ENCODE assay signal across 26 cellular contexts in the genomic region with DNA sequence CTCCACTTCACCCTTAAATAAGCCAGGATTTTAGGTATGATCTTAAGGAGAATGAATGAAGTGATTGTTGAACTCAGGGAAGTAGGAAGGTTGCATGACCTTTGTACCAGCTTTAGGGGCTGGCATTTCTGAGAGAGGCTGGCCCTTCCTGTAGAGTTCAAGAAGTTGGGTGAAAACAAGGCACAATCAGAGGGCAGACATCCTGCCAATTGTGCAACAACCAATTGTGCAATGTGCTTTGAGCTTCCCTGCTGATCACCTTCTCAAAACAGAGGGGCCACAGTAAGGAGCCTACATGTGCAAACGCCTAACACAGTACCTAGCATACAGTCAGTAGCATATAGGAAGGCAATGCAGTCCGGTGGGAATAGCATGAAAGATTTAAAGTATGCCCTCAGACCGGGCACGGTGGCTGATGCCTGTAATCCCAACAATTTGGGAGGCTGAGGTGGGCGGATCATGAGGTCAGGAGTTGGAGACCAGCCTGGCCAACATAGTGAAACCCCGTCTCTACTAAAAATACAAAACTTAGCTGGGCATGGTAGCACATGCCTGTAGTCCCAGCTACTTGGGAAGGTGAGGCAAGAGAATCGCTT. TPM values are rescaled to one million over a fixed set of nuclear protein-coding genes. Genes with fewer than 3 reads are reported as not detected.
DNase-seq lines count a peak whose midpoint lies in the region; ATAC-seq, FAIRE-seq and TF ChIP-seq lines count a peak whose summit lies in the region.
"Had no signal": no experiment of that assay in that cellular context is flagged by ENCODE, and none has a peak within 500 bp of the region (broad histone marks: within the 10 kb centered on the region; RNA-seq: fewer than 3 reads in every experiment).

No MANE protein-coding gene starts in this region.

- H3K27me3 ChIP-seq in mammary epithelial cell (ENCODE audit: insufficient read depth, low read length) (peaks cover 3% of the 10 kb centered on the region), keratinocyte (ENCODE audit: control insufficient read depth, extremely low read depth, insufficient read depth, low read length) (peaks cover 8% of the 10 kb centered on the region), smooth muscle cell (ENCODE audit: low read depth) (peaks cover 32% of the 10 kb centered on the region)
- H3K27me3 ChIP-seq: upper lobe of left lung had no signal

- DNase-seq in MCF 10A (ENCODE audit: unreplicated experiment) (peak; percentile 92), mammary epithelial cell (no peak), SK-MEL-5 (ENCODE audit: low read depth, low spot score) (peak; percentile 98), keratinocyte (ENCODE audit: low read depth, low spot score) (no peak), smooth muscle cell (lab: John Stamatoyannopoulos, UW; ENCODE audit: unreplicated experiment) (no peak), OCI-M2 (lab: John Stamatoyannopoulos, UW; ENCODE audit: unreplicated experiment) (no peak)
- no peak for DNase-seq in activated CD4-positive, alpha-beta T cell treated with anti-CD3 and anti-CD28 coated beads for 1 hour
- DNase-seq: activated CD4-positive, alpha-beta T cell treated with anti-CD3 and anti-CD28 coated beads, Interleukin-2, amount 10 ng/mL, durations not matched to agents 7 days and 5 days; activated naive CD4-positive, alpha-beta T cell treated with anti-CD3 and anti-CD28 coated beads, Interleukin-2, amount 10 ng/mL, durations not matched to agents 7 days and 5 days; activated T-cell treated with anti-CD3 and anti-CD28 coated beads for 4 hours; DMS79; HCEC 1CT; MG63; NCI-H1930; NCI-H446; psoas muscle; stimulated activated CD4-positive, alpha-beta T cell treated with anti-CD3 and anti-CD28 coated beads, Interleukin-15, amount 100 ng/mL, for 24 hours; stimulated activated naive CD8-positive, alpha-beta T cell treated with anti-CD3 and anti-CD28 coated beads, Interleukin-15, Interleukin-2, amounts not matched to agents 100 U/mL and 50 U/mL, for 24 hours had no signal

- H3K4me1 ChIP-seq in mammary epithelial cell (ENCODE audit: insufficient read depth, low read length) = peaks cover 27% of the 10 kb centered on the region
- H3K4me1 ChIP-seq in keratinocyte (ENCODE audit: control insufficient read depth, extremely low read depth, insufficient read depth, low read length) = peaks cover 29% of the 10 kb centered on the region
- peaks cover 13% of the 10 kb centered on the region for H3K4me1 ChIP-seq in smooth muscle cell (ENCODE audit: low read depth)

- H3K27ac ChIP-seq in mammary epithelial cell (ENCODE audit: insufficient read depth, low read depth, low read length) (no peak overlapping the region), keratinocyte (ENCODE audit: control insufficient read depth, insufficient read depth, low read length) (no peak overlapping the region), smooth muscle cell (ENCODE audit: low read depth) (no peak overlapping the region)
- H3K27ac ChIP-seq: 22Rv1, C4-2B, psoas muscle, upper lobe of left lung had no signal

- H3K9me3 Mint-ChIP-seq in MCF 10A (ENCODE audit: unreplicated experiment) = peaks cover 4% of the 10 kb centered on the region
- H3K9me3 Mint-ChIP-seq: activated CD4-positive, alpha-beta T cell treated with anti-CD3 and anti-CD28 coated beads, Interleukin-2, amount 10 ng/mL, durations not matched to agents 7 days and 5 days; activated naive CD4-positive, alpha-beta T cell treated with anti-CD3 and anti-CD28 coated beads, Interleukin-2, amount 10 ng/mL, durations not matched to agents 7 days and 5 days had no signal

- no peaks in the 10 kb centered on the region for H4K20me1 ChIP-seq in mammary epithelial cell (ENCODE audit: insufficient read depth, low read length)
- no peaks in the 10 kb centered on the region for H4K20me1 ChIP-seq in keratinocyte (ENCODE audit: control insufficient read depth, extremely low read depth, insufficient read depth, low read length)
- no peaks in the 10 kb centered on the region for H4K20me1 ChIP-seq in smooth muscle cell (ENCODE audit: low read depth)

- dilution Hi-C loops in mammary epithelial cell (cut with HindIII; ENCODE audit: low sequenced_read_pairs) = no loop called here
- dilution Hi-C loops in keratinocyte (cut with MboI; ENCODE audit: extremely low pct_ligation_motif_present, low sequenced_read_pairs) = no loop called here

- H3K4me3 ChIP-seq in mammary epithelial cell (replicated peaks in 1 of 3; ENCODE audit: insufficient read depth in 1 of 3, low read depth in 2 of 3, low read length in 3 of 3) = no peak overlapping the region
- no peak overlapping the region for H3K4me3 ChIP-seq in keratinocyte (ENCODE audit: control insufficient read depth in 2 of 3, extremely low read depth in 1 of 3, insufficient read depth in 2 of 3, low read depth in 1 of 3, low read length in 3 of 3)
- no peak overlapping the region for H3K4me3 ChIP-seq in smooth muscle cell
- H3K4me3 ChIP-seq: dorsolateral prefrontal cortex, MG63, psoas muscle, upper lobe of left lung had no signal

- BruUV-seq in MCF 10A (replicated peaks; lab: Mats Ljungman, UMichigan) = no TSS peak
- no TSS peak for BruUV-seq in mammary epithelial cell (replicated peaks; lab: Mats Ljungman, UMichigan)

- peak; percentile 59 for FAIRE-seq in keratinocyte (lab: Jason Lieb, UNC)
- FAIRE-seq: GM19239 had no signal

- H3K9me3 ChIP-seq in mammary epithelial cell (replicated peaks; ENCODE audit: insufficient read depth, low read length) (no peaks in the 10 kb centered on the region), keratinocyte (ENCODE audit: control insufficient read depth, low read depth, low read length) (no peaks in the 10 kb centered on the region), smooth muscle cell (replicated peaks; ENCODE audit: low read depth) (no peaks in the 10 kb centered on the region)
- H3K9me3 ChIP-seq: MG63, psoas muscle, upper lobe of left lung had no signal

- H3K4me1 Mint-ChIP-seq in MCF 10A (ENCODE audit: insufficient read depth, unreplicated experiment) = peaks cover 46% of the 10 kb centered on the region
- H3K4me1 Mint-ChIP-seq: activated CD4-positive, alpha-beta T cell treated with anti-CD3 and anti-CD28 coated beads, Interleukin-2, amount 10 ng/mL, durations not matched to agents 7 days and 5 days; activated naive CD4-positive, alpha-beta T cell treated with anti-CD3 and anti-CD28 coated beads, Interleukin-2, amount 10 ng/mL, durations not matched to agents 7 days and 5 days; memory B cell had no signal

- peak overlapping the region; percentile 67 for H3K27ac Mint-ChIP-seq in MCF 10A (ENCODE audit: low read depth, unreplicated experiment)
- H3K27ac Mint-ChIP-seq: activated CD4-positive, alpha-beta T cell treated with anti-CD3 and anti-CD28 coated beads, Interleukin-2, amount 10 ng/mL, durations not matched to agents 7 days and 5 days; activated naive CD4-positive, alpha-beta T cell treated with anti-CD3 and anti-CD28 coated beads, Interleukin-2, amount 10 ng/mL, durations not matched to agents 7 days and 5 days; memory B cell had no signal

- peaks cover 9% of the 10 kb centered on the region for H3K36me3 Mint-ChIP-seq in MCF 10A (ENCODE audit: insufficient read depth, unreplicated experiment)
- H3K36me3 Mint-ChIP-seq: activated naive CD4-positive, alpha-beta T cell treated with anti-CD3 and anti-CD28 coated beads, Interleukin-2, amount 10 ng/mL, durations not matched to agents 7 days and 5 days; memory B cell had no signal

- H3K79me2 ChIP-seq in mammary epithelial cell (ENCODE audit: insufficient read depth, low read length) = no peaks in the 10 kb centered on the region
- H3K79me2 ChIP-seq in keratinocyte (ENCODE audit: control insufficient read depth, insufficient read depth, low read length) = no peaks in the 10 kb centered on the region
- no peaks in the 10 kb centered on the region for H3K79me2 ChIP-seq in smooth muscle cell (ENCODE audit: low read depth)

- no peak overlapping the region for H3K4me3 Mint-ChIP-seq in MCF 10A (ENCODE audit: unreplicated experiment)
- H3K4me3 Mint-ChIP-seq: activated CD4-positive, alpha-beta T cell treated with anti-CD3 and anti-CD28 coated beads, Interleukin-2, amount 10 ng/mL, durations not matched to agents 7 days and 5 days; activated naive CD4-positive, alpha-beta T cell treated with anti-CD3 and anti-CD28 coated beads, Interleukin-2, amount 10 ng/mL, durations not matched to agents 7 days and 5 days; memory B cell; nephron had no signal

- H3K9me1 ChIP-seq in keratinocyte (ENCODE audit: control insufficient read depth, extremely low read depth, insufficient read depth, low read length) = no peaks in the 10 kb centered on the region

- in situ Hi-C loops in mammary epithelial cell (cut with MboI; ENCODE audit: low sequenced_read_pairs in 2 of 2) = no loop called here
- in situ Hi-C loops in SK-MEL-5 (cut with HindIII; ENCODE audit: low pct_unique_long_range_greater_than_20kb, low sequenced_read_pairs) = no loop called here

- H2AFZ ChIP-seq in mammary epithelial cell (ENCODE audit: low read depth, low read length) = no peak overlapping the region
- H2AFZ ChIP-seq in keratinocyte (ENCODE audit: control insufficient read depth, low read length) = no peak overlapping the region
- no peak overlapping the region for H2AFZ ChIP-seq in smooth muscle cell (ENCODE audit: low read depth)

- H3K36me3 ChIP-seq in mammary epithelial cell (ENCODE audit: insufficient read depth, low read length) (no peaks in the 10 kb centered on the region), keratinocyte (ENCODE audit: control insufficient read depth in 2 of 2, extremely low read depth in 1 of 2, insufficient read depth in 2 of 2, low read length in 2 of 2) (no peaks in the 10 kb centered on the region), smooth muscle cell (ENCODE audit: low read depth) (no peaks in the 10 kb centered on the region)
- H3K36me3 ChIP-seq: MG63, upper lobe of left lung had no signal

- ATAC-seq in GM18520 (IDR thresholded peaks at IDR 0.05; ENCODE audit: unreplicated experiment) = no peak
- ATAC-seq: psoas muscle; stimulated activated naive CD8-positive, alpha-beta T cell treated with anti-CD3 and anti-CD28 coated beads, Interleukin-15, Interleukin-2, amounts not matched to agents 100 U/mL and 50 U/mL, for 24 hours had no signal

- H3K9ac ChIP-seq in mammary epithelial cell (ENCODE audit: insufficient read depth, low read length) (no peak overlapping the region), keratinocyte (ENCODE audit: control insufficient read depth, extremely low read depth, insufficient read depth, low read length) (no peak overlapping the region), smooth muscle cell (ENCODE audit: low read depth) (no peak overlapping the region)

- no peaks in the 10 kb centered on the region for H3K27me3 Mint-ChIP-seq in MCF 10A (ENCODE audit: insufficient read depth, unreplicated experiment)

- H3F3A ChIP-seq in smooth muscle cell (ENCODE audit: low read depth) = no peaks in the 10 kb centered on the region

- no peak overlapping the region for H3K4me2 ChIP-seq in mammary epithelial cell (ENCODE audit: insufficient read depth, low read depth, low read length)
- H3K4me2 ChIP-seq in keratinocyte (ENCODE audit: control insufficient read depth, extremely low read depth, insufficient read depth, low read depth, low read length) = no peak overlapping the region
- H3K4me2 ChIP-seq in smooth muscle cell = peak overlapping the region; percentile 48

- CTCF ChIA-PET in MCF 10A (lab: Yijun Ruan, JAX) (interaction anchor here (0.8 to 2.1 kb wide), 3 partner anchors 12 to 219 kb away, joined by 5 to 9 read pairs (median 5); no protein-coding TSS in a partner anchor), mammary epithelial cell (lab: Charles Lee; ENCODE audit: low non-redundant PET) (no interaction called here)

- POLR2A ChIA-PET in MCF 10A (lab: Yijun Ruan, JAX) = interaction anchor here (0.8 to 1.6 kb wide), 7 partner anchors 14 to 214 kb away, joined by 3 to 7 read pairs (median 5); no protein-coding TSS in a partner anchor

- intact Hi-C loops in MCF 10A (cut with micrococcal nuclease) (no loop called here), mammary epithelial cell (cut with micrococcal nuclease) (no loop called here)

- TF ChIP-seq CTCF in MCF 10A (IDR thresholded peaks at IDR 0.05; ENCODE audit: unreplicated experiment) = no peak
- TF ChIP-seq CTCF in mammary epithelial cell (conservative IDR thresholded peaks at IDR 0.05 in 1 of 2, IDR thresholded peaks at IDR 0.05 in 1 of 2; ENCODE audit: extremely low read depth in 1 of 2, insufficient read depth in 1 of 2, low read depth in 1 of 2, low read length in 2 of 2) = no peak
- TF ChIP-seq CTCF in keratinocyte (optimal IDR thresholded peaks at IDR 0.05 in 1 of 3, IDR thresholded peaks at IDR 0.05 in 1 of 3, conservative IDR thresholded peaks at IDR 0.05 in 1 of 3; ENCODE audit: extremely low read depth in 1 of 3, insufficient read depth in 2 of 3, low read length in 3 of 3) = no peak
- no peak for TF ChIP-seq CTCF in smooth muscle cell (IDR thresholded peaks at IDR 0.05; ENCODE audit: borderline replicate concordance, insufficient read depth, poor library complexity, severe bottlenecking)

- 86% methylated on average over 6 of the region's 7 CpGs for WGBS in mammary epithelial cell (ENCODE audit: low coverage, missing lambda C conversion rate)
- 87% methylated on average over 7 of the region's 7 CpGs for WGBS in smooth muscle cell (ENCODE audit: low lambda C conversion rate)

RNA-seq across cellular contexts. Expression of a gene that starts 5.4 kb away (rescaled TPM):
- total RNA-seq in MCF 10A (2022) (29.2 and 49.0 TPM in 2 replicates), mammary epithelial cell (not detected), smooth muscle cell (18.7 and 29.8 TPM in 2 replicates)
- polyA plus RNA-seq in mammary epithelial cell (0.57 TPM), keratinocyte (2.4 to 9.8 TPM (median 7.8 TPM) in 3 replicates), smooth muscle cell (7.2 and 20.8 TPM in 2 replicates)
- polyA minus RNA-seq in mammary epithelial cell (not detected), keratinocyte (0.72 to 11.0 TPM (median 7.6 TPM) in 3 replicates)
- 471 and 497 TPM in 2 replicates for total RNA-seq in SK-MEL-5 (2014; rRNA removed; shearing (Covaris generic))
- polyA plus RNA-seq in SK-MEL-5 (2015; cell fraction: cytosol; rRNA removed) = 314 and 321 TPM in 2 replicates
- 57.0 and 76.9 TPM in 2 replicates for polyA plus RNA-seq in SK-MEL-5 (2015; cell fraction: nucleus; rRNA removed)
- 2.7 TPM for polyA plus RNA-seq in keratinocyte (2011; ENCODE audit: low read depth)
- polyA plus RNA-seq in keratinocyte (2011; cell fraction: cytosol; rRNA removed) = 2.1 and 3.4 TPM in 2 replicates
- polyA plus RNA-seq in keratinocyte (2011; cell fraction: nucleus; rRNA removed) = 5.1 and 5.6 TPM in 2 replicates
- 1.1 and 2.9 TPM in 2 replicates for polyA plus RNA-seq in keratinocyte (2012; ENCODE audit: low replicate concordance)
- 4.8 TPM for polyA minus RNA-seq in keratinocyte (2011; cell fraction: cytosol; rRNA and poly(A)+ RNA removed)
- 2.7 and 7.0 TPM in 2 replicates for polyA minus RNA-seq in keratinocyte (2011; cell fraction: nucleus; rRNA and poly(A)+ RNA removed)
- total RNA-seq: activated CD4-positive, alpha-beta T cell treated with anti-CD3 and anti-CD28 coated beads, Interleukin-2, amount 10 ng/mL, durations not matched to agents 7 days and 5 days had no signal

RNA-seq across cellular contexts. Expression of a gene that starts 53.6 kb away (rescaled TPM):
- 5.1 and 8.0 TPM in 2 replicates for total RNA-seq in MCF 10A (2022)
- total RNA-seq in mammary epithelial cell = not detected
- polyA plus RNA-seq in mammary epithelial cell = 0.17 TPM
- not detected for polyA minus RNA-seq in mammary epithelial cell
- total RNA-seq in SK-MEL-5 (2014; rRNA removed; shearing (Covaris generic)) = 39.5 and 40.5 TPM in 2 replicates
- polyA plus RNA-seq in SK-MEL-5 (2015; cell fraction: cytosol; rRNA removed) = 36.7 and 41.7 TPM in 2 replicates
- 41.4 and 48.4 TPM in 2 replicates for polyA plus RNA-seq in SK-MEL-5 (2015; cell fraction: nucleus; rRNA removed)
- polyA plus RNA-seq in keratinocyte = 1.3 to 1.8 TPM (median 1.6 TPM) in 3 replicates
- 1.4 TPM for polyA plus RNA-seq in keratinocyte (2011; ENCODE audit: low read depth)
- 1.4 and 2.4 TPM in 2 replicates for polyA plus RNA-seq in keratinocyte (2011; cell fraction: cytosol; rRNA removed)
- 1.4 and 1.9 TPM in 2 replicates for polyA plus RNA-seq in keratinocyte (2011; cell fraction: nucleus; rRNA removed)
- 0.48 and 0.87 TPM in 2 replicates for polyA plus RNA-seq in keratinocyte (2012; ENCODE audit: low replicate concordance)
- polyA minus RNA-seq in keratinocyte = 1.7 to 2.2 TPM in 2 of 3 replicates, not detected in the other
- polyA minus RNA-seq in keratinocyte (2011; cell fraction: cytosol; rRNA and poly(A)+ RNA removed) = 4.6 TPM
- polyA minus RNA-seq in keratinocyte (2011; cell fraction: nucleus; rRNA and poly(A)+ RNA removed) = 0.74 and 3.1 TPM in 2 replicates
- 14.0 and 20.7 TPM in 2 replicates for total RNA-seq in smooth muscle cell
- polyA plus RNA-seq in smooth muscle cell = 7.4 and 15.7 TPM in 2 replicates

Comparison
In these comparisons a context has a peak if more than half of its experiments do, and no peak if none do; other contexts are left out.
1. DNase-seq: peak in MCF 10A (single experiment) and SK-MEL-5 (single experiment); none in mammary epithelial cell (single experiment), keratinocyte (single experiment), smooth muscle cell (single experiment), OCI-M2 (single experiment) and activated CD4-positive, alpha-beta T cell treated with anti-CD3 and anti-CD28 coated beads for 1 hour (single experiment).
2. RNA of a gene that starts 5.4 kb away (total RNA-seq): 471 to 497 TPM in SK-MEL-5, 29.2 to 49.0 TPM in MCF 10A and 18.7 to 29.8 TPM in smooth muscle cell; not detected in mammary epithelial cell; every median in the first group is over 10 times any median in the second.